In genomic region chr5:76733049-76733417, GRCh38 we compare ENCODE assay signal across 12 cellular contexts. TPM values are rescaled to one million over a fixed set of nuclear protein-coding genes. Genes with fewer than 3 reads are reported as not detected.
DNase-seq lines count a peak whose midpoint lies in the region; ATAC-seq, FAIRE-seq and TF ChIP-seq lines count a peak whose summit lies in the region.
"Had no signal": no experiment of that assay in that cellular context is flagged by ENCODE, and none has a peak within 500 bp of the region (broad histone marks: within the 10 kb centered on the region; RNA-seq: fewer than 3 reads in every experiment).

No MANE protein-coding gene starts in this region.

- peaks cover 0 to 1% of the 10 kb centered on the region in 2 donors for H3K4me1 ChIP-seq in small intestine (ENCODE audit: control insufficient read depth in 2 of 2, insufficient read depth in 1 of 2, low read depth in 1 of 2, low read length in 1 of 2)
- H3K4me1 ChIP-seq in SJCRH30 = peaks cover 7% of the 10 kb centered on the region

- H3K36me3 ChIP-seq in small intestine (ENCODE audit: control insufficient read depth in 2 of 2, insufficient read depth in 2 of 2, low read length in 2 of 2) = no peaks in the 10 kb centered on the region
- H3K36me3 ChIP-seq in SJCRH30 = peaks cover 56% of the 10 kb centered on the region

- 58 to 86% (median 76%) methylated on average over 13 of the region's 13 CpGs for WGBS in small intestine, 3 donors

- H3K27ac ChIP-seq in small intestine (ENCODE audit: low read depth in 1 of 2, low read length in 1 of 2) (peak overlapping the region; percentile 47 to 74), SJCRH30 (no peak overlapping the region)
- H3K27ac ChIP-seq: 22Rv1, HL-60 had no signal

- CTCF ChIA-PET in activated CD8-positive, alpha-beta T cell treated with anti-CD3 and anti-CD28 coated beads for 36 hours (lab: Charles Lee) = interaction anchor here (1.1 to 1.5 kb wide), 2 partner anchors 41 to 151 kb away, joined by 4 to 5 read pairs; no protein-coding TSS in a partner anchor

- POLR2A ChIA-PET in activated CD8-positive, alpha-beta T cell treated with anti-CD3 and anti-CD28 coated beads for 36 hours (lab: Charles Lee) = interaction anchor here (1.2 kb wide), 1 partner anchor 14 kb away, joined by 4 read pairs; no protein-coding TSS in a partner anchor

- peaks cover 20% of the 10 kb centered on the region for H3K4me1 Mint-ChIP-seq in activated CD8-positive, alpha-beta T cell treated with anti-CD3 and anti-CD28 coated beads for 36 hours (ENCODE audit: low read depth)

- H3K27ac Mint-ChIP-seq in activated CD8-positive, alpha-beta T cell treated with anti-CD3 and anti-CD28 coated beads for 36 hours = peak overlapping the region; percentile 69

- peaks cover 18% of the 10 kb centered on the region for H3K36me3 Mint-ChIP-seq in activated CD8-positive, alpha-beta T cell treated with anti-CD3 and anti-CD28 coated beads for 36 hours (ENCODE audit: low read depth)

- no peak for TF ChIP-seq CTCF in activated CD8-positive, alpha-beta T cell treated with anti-CD3 and anti-CD28 coated beads for 36 hours (IDR thresholded peaks at IDR 0.05)

- ATAC-seq in HG02885 (IDR thresholded peaks at IDR 0.05; ENCODE audit: poor library complexity, unreplicated experiment) = peak; percentile 90
- ATAC-seq in activated CD8-positive, alpha-beta T cell treated with anti-CD3 and anti-CD28 coated beads for 36 hours = peak; percentile 85
- no peak for ATAC-seq in HG03469 (IDR thresholded peaks at IDR 0.05; ENCODE audit: unreplicated experiment)
- ATAC-seq: left colon had no signal

- intact Hi-C loops in activated CD8-positive, alpha-beta T cell treated with anti-CD3 and anti-CD28 coated beads for 36 hours (cut with micrococcal nuclease) = loop anchor here (5.0 kb wide), 1 partner anchor 34 kb away; no protein-coding TSS in a partner anchor

- no peak overlapping the region for H3K4me3 ChIP-seq in small intestine (ENCODE audit: low read depth in 1 of 2, low read length in 2 of 2)
- no peak overlapping the region for H3K4me3 ChIP-seq in SJCRH30

- H3K9me3 Mint-ChIP-seq in activated CD8-positive, alpha-beta T cell treated with anti-CD3 and anti-CD28 coated beads for 36 hours = peaks cover 17% of the 10 kb centered on the region

- H3K27me3 Mint-ChIP-seq in activated CD8-positive, alpha-beta T cell treated with anti-CD3 and anti-CD28 coated beads for 36 hours = peaks cover 2% of the 10 kb centered on the region

- H3K27me3 ChIP-seq in small intestine (ENCODE audit: control insufficient read depth in 2 of 2, insufficient read depth in 2 of 2, low read length in 2 of 2) (no peaks in the 10 kb centered on the region), SJCRH30 (no peaks in the 10 kb centered on the region)

- no peaks in the 10 kb centered on the region for H3K9me3 ChIP-seq in small intestine (ENCODE audit: control insufficient read depth, low read depth)
- H3K9me3 ChIP-seq in SJCRH30 (replicated peaks) = peaks cover 22% of the 10 kb centered on the region

- peak overlapping the region; percentile 44 for H3K4me3 Mint-ChIP-seq in activated CD8-positive, alpha-beta T cell treated with anti-CD3 and anti-CD28 coated beads for 36 hours

- DNase-seq in NK-92 treated with Interleukin-12 subunit alpha and Interleukin-12 subunit beta, amount 100 ng/mL, for 24 hours (lab: John Stamatoyannopoulos, UW) = peak; percentile 76
- DNase-seq in NK-92 (lab: John Stamatoyannopoulos, UW; ENCODE audit: unreplicated experiment) (no peak), small intestine (peak; percentile 62), SJCRH30 (no peak), NCI-H2081 (lab: John Stamatoyannopoulos, UW) (no peak)
- peak; percentile 72 for DNase-seq in activated CD8-positive, alpha-beta T cell treated with anti-CD3 and anti-CD28 coated beads for 36 hours
- DNase-seq: SHP77 treated with DMSO at 0.1 percent for 48 hours had no signal

- FAIRE-seq in small intestine (lab: Jason Lieb, UNC) = no peak

RNA-seq across cellular contexts. Expression of gene F2R, which starts 17.1 kb away (rescaled TPM):
- total RNA-seq in activated CD8-positive, alpha-beta T cell treated with anti-CD3 and anti-CD28 coated beads for 36 hours = 1 to 10 TPM; 2.5 to 3.5 TPM
- 1 to 10 TPM in 2 of 3 donors, under 1 TPM in 1; 0.45 to 9.8 (median 2.4) TPM for polyA plus RNA-seq in small intestine
- 99.3 and 103 TPM in 2 replicates for total RNA-seq in SJCRH30 (2014; rRNA removed; shearing (Covaris generic))

Comparison
In these comparisons a context has a peak if more than half of its experiments do, and no peak if none do; other contexts are left out.
1. DNase-seq: peak in NK-92 treated with Interleukin-12 subunit alpha and Interleukin-12 subunit beta, amount 100 ng/mL, for 24 hours (single experiment), activated CD8-positive, alpha-beta T cell treated with anti-CD3 and anti-CD28 coated beads for 36 hours (single experiment) and small intestine (single experiment); none in NK-92 (single experiment), SJCRH30 (0 of 2) and NCI-H2081 (0 of 2).
2. RNA of gene F2R, which starts 17.1 kb away (total RNA-seq): 99.3 to 103 TPM in SJCRH30; 2.5 to 3.5 TPM in activated CD8-positive, alpha-beta T cell treated with anti-CD3 and anti-CD28 coated beads for 36 hours; every median in the first group is over 10 times any median in the second.